Comparison of ENCODE assay signal across 1 cellular context in genomic region chr6:136249811-136250685, GRCh38.
TF ChIP-seq lines count a peak whose summit lies in the region.

TSS of gene MTFR2 (minus strand) at chr6:136250311. CDS start at chr6:136249099, 1,212 bp downstream.

TF ChIP-seq in HepG2, 621 proteins besides CTCF, POLR2A, EP300 and RAD21 (continued from another document and continues in another):
- TF ChIP-seq STAT6 (CRISPR knock-in tag; IDR thresholded peaks at IDR 0.05; ENCODE audit: borderline replicate concordance) = peak; percentile 53; the same call in 1 of the 2 replicates
- TF ChIP-seq ZNF44 (CRISPR knock-in tag; IDR thresholded peaks at IDR 0.05) = no peak
- TF ChIP-seq ZNF709 (CRISPR knock-in tag; IDR thresholded peaks at IDR 0.05) = no peak; the same call in 1 of the 2 replicates
- no peak for TF ChIP-seq SOX13 (IDR thresholded peaks at IDR 0.05)
- 0 out of 4 replicates have a peak, but pooled peaks of 1 of the 2 experiments have one; percentile 65 for TF ChIP-seq SOX13 (CRISPR knock-in tag; conservative IDR thresholded peaks at IDR 0.05 in 1 of 2, IDR thresholded peaks at IDR 0.05 in 1 of 2)
- no peak; the same call in 1 of the 2 replicates for TF ChIP-seq ZNF550 (CRISPR knock-in tag; IDR thresholded peaks at IDR 0.05; ENCODE audit: borderline replicate concordance)
- peak; percentile 76 for TF ChIP-seq DBP (CRISPR knock-in tag; IDR thresholded peaks at IDR 0.05; ENCODE audit: not compliant biosample characterization)
- no peak for TF ChIP-seq STAT5B (CRISPR knock-in tag; IDR thresholded peaks at IDR 0.05)
- TF ChIP-seq ZNF83 (CRISPR knock-in tag; IDR thresholded peaks at IDR 0.05; ENCODE audit: borderline replicate concordance) = peak; percentile 94; the same call in 1 of the 2 replicates
- peak; percentile 58; the same call in 1 of the 2 replicates for TF ChIP-seq MXD3 (CRISPR knock-in tag; IDR thresholded peaks at IDR 0.05)
- no peak for TF ChIP-seq RNF219 (CRISPR knock-in tag; IDR thresholded peaks at IDR 0.05)
- peak; percentile 89; the same call in 1 of the 2 replicates for TF ChIP-seq CHCHD3 (CRISPR knock-in tag; IDR thresholded peaks at IDR 0.05)
- TF ChIP-seq THAP11 (CRISPR knock-in tag; IDR thresholded peaks at IDR 0.05) = peak; percentile 83
- TF ChIP-seq ZMAT3 (CRISPR knock-in tag; conservative IDR thresholded peaks at IDR 0.05) = peak; percentile 55; the same call in 1 of the 2 replicates
- TF ChIP-seq HMG20A (CRISPR knock-in tag; IDR thresholded peaks at IDR 0.05; ENCODE audit: borderline replicate concordance) = no peak
- TF ChIP-seq PRDM15 (CRISPR knock-in tag; IDR thresholded peaks at IDR 0.05) = no peak; the same call in 1 of the 2 replicates
- peak; percentile 66 to 72; a peak in 3 of 4 replicates for TF ChIP-seq HMGXB4 (CRISPR knock-in tag; IDR thresholded peaks at IDR 0.05; ENCODE audit: borderline replicate concordance in 1 of 2, low read depth in 1 of 2)
- TF ChIP-seq PRDM10 (CRISPR knock-in tag; IDR thresholded peaks at IDR 0.05; ENCODE audit: low read depth) = peak; percentile 82
- no peak for TF ChIP-seq ZNF7 (CRISPR knock-in tag; IDR thresholded peaks at IDR 0.05)
- TF ChIP-seq NR0B2 (CRISPR knock-in tag; IDR thresholded peaks at IDR 0.05) = peak; percentile 73; the same call in 1 of the 2 replicates
- no peak; the same call in 1 of the 2 replicates for TF ChIP-seq ZNF383 (CRISPR knock-in tag; IDR thresholded peaks at IDR 0.05; ENCODE audit: borderline replicate concordance)
- peak; percentile 96 for TF ChIP-seq MAX (IDR thresholded peaks at IDR 0.05)
- TF ChIP-seq KDM6A (CRISPR knock-in tag; IDR thresholded peaks at IDR 0.05; ENCODE audit: low read depth) = no peak
- no peak for TF ChIP-seq MBD4 (IDR thresholded peaks at IDR 0.05; ENCODE audit: borderline replicate concordance, low read length)
- TF ChIP-seq PBX2 (CRISPR knock-in tag; IDR thresholded peaks at IDR 0.05) = peak; percentile 76
- TF ChIP-seq CENPBD1 (CRISPR knock-in tag; IDR thresholded peaks at IDR 0.05; ENCODE audit: borderline replicate concordance, low read depth) = no peak
- no peak for TF ChIP-seq GRHL1 (CRISPR knock-in tag; conservative IDR thresholded peaks at IDR 0.05)
- no peak for TF ChIP-seq PBX3 (CRISPR knock-in tag; IDR thresholded peaks at IDR 0.05; ENCODE audit: borderline replicate concordance)
- no peak for TF ChIP-seq MAF1 (CRISPR knock-in tag; IDR thresholded peaks at IDR 0.05; ENCODE audit: borderline replicate concordance)
- peak; percentile 98 for TF ChIP-seq CCDC6 (CRISPR knock-in tag; IDR thresholded peaks at IDR 0.05)
- TF ChIP-seq GABPB1 (CRISPR knock-in tag; IDR thresholded peaks at IDR 0.05) = peak; percentile 92
- 0 out of 2 replicates have a peak, but pooled peaks have one; percentile 30 for TF ChIP-seq KDM3A (CRISPR knock-in tag; IDR thresholded peaks at IDR 0.05; ENCODE audit: low read depth)
- no peak for TF ChIP-seq SETDB1 (CRISPR knock-in tag; IDR thresholded peaks at IDR 0.05; ENCODE audit: borderline replicate concordance)
